In genomic region chr6:127118505-127119360, GRCh38 we compare ENCODE assay signal across 8 cellular contexts. TPM values are rescaled to one million over a fixed set of nuclear protein-coding genes. Genes with fewer than 3 reads are reported as not detected.
A peak's percentile ranks its signal among the peaks of the same experiment; 100 is the strongest.
DNase-seq lines count a peak whose midpoint lies in the region; ATAC-seq and TF ChIP-seq lines count a peak whose summit lies in the region.

A gene with protein sequence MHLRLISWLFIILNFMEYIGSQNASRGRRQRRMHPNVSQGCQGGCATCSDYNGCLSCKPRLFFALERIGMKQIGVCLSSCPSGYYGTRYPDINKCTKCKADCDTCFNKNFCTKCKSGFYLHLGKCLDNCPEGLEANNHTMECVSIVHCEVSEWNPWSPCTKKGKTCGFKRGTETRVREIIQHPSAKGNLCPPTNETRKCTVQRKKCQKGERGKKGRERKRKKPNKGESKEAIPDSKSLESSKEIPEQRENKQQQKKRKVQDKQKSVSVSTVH (plus strand): TSS chr6:127118671. CDS start chr6:127119193, 522 bp downstream.

- peak within 1 kb of the TSS; percentile 77 for H2AFZ ChIP-seq in smooth muscle cell (ENCODE audit: low read depth)

- H3F3A ChIP-seq in smooth muscle cell (ENCODE audit: low read depth), result no peaks in the 10 kb centered on the region

- H3K36me3 ChIP-seq in smooth muscle cell (ENCODE audit: low read depth), result no peaks in the 10 kb centered on the region

- TF ChIP-seq CTCF in NB4 (IDR thresholded peaks at IDR 0.05; ENCODE audit: low read depth, low read length), result no peak
- no peak for TF ChIP-seq CTCF in smooth muscle cell (IDR thresholded peaks at IDR 0.05; ENCODE audit: borderline replicate concordance, insufficient read depth, poor library complexity, severe bottlenecking)

- no peak for TF ChIP-seq POLR2A in NB4 (IDR thresholded peaks at IDR 0.05; ENCODE audit: extremely low read depth, insufficient read length)

- peak within 1 kb of the TSS; percentile 92 for H3K4me2 ChIP-seq in smooth muscle cell

- no peaks in the 10 kb centered on the region for H3K9me3 ChIP-seq in smooth muscle cell (replicated peaks; ENCODE audit: low read depth)

- H4K20me1 ChIP-seq in smooth muscle cell (ENCODE audit: low read depth), result peaks cover 23% of the 10 kb centered on the region

- H3K79me2 ChIP-seq in smooth muscle cell (ENCODE audit: low read depth), result peaks cover 51% of the 10 kb centered on the region

- peak within 1 kb of the TSS; percentile 46 for H3K27ac ChIP-seq in smooth muscle cell (ENCODE audit: low read depth)

- under 1% methylated on average over 56 of the region's 68 CpGs for WGBS in smooth muscle cell (ENCODE audit: low lambda C conversion rate)

- ATAC-seq in GM18511 (IDR thresholded peaks at IDR 0.05; ENCODE audit: unreplicated experiment), result peak; percentile 31

- H3K27me3 ChIP-seq in smooth muscle cell (ENCODE audit: low read depth), result peaks cover 5% of the 10 kb centered on the region

- peak; percentile 30 for DNase-seq in Ammon's horn (ENCODE audit: low spot score)
- DNase-seq in NB4 (ENCODE audit: low read depth), result peak; percentile 47
- peak; percentile 65 for DNase-seq in astrocyte of the hippocampus (ENCODE audit: low read depth, low spot score)
- DNase-seq in iPS-NIHi7 (ENCODE audit: extremely low spot score), result peak; percentile 37
- DNase-seq in smooth muscle cell (lab: John Stamatoyannopoulos, UW; ENCODE audit: unreplicated experiment), result no peak
- DNase-seq in medulla oblongata (ENCODE audit: extremely low spot score), result no peak
- no peak for DNase-seq in MV-4-11 (lab: John Stamatoyannopoulos, UW)

- peaks cover 12% of the 10 kb centered on the region for H3K4me1 ChIP-seq in smooth muscle cell (ENCODE audit: low read depth)

- no peak within 1 kb of the TSS for H3K4me3 ChIP-seq in NB4 (ENCODE audit: low read depth, low read length)
- peak within 1 kb of the TSS; percentile 71 for H3K4me3 ChIP-seq in smooth muscle cell

- no peak within 1 kb of the TSS for H3K9ac ChIP-seq in smooth muscle cell (ENCODE audit: low read depth)

RNA-seq across cellular contexts. Expression of the gene that starts here (rescaled TPM):
- 21.7 and 28.8 TPM in 2 replicates for total RNA-seq in smooth muscle cell
- 70.1 and 74.5 TPM in 2 replicates for polyA plus RNA-seq in smooth muscle cell

Comparison
In these comparisons a context has a peak if more than half of its experiments do, and no peak if none do; other contexts are left out.
1. DNase-seq: peak in Ammon's horn (single experiment), NB4 (single experiment), astrocyte of the hippocampus (single experiment) and iPS-NIHi7 (single experiment); none in smooth muscle cell (single experiment), medulla oblongata (single experiment) and MV-4-11 (single experiment).